In the genomic region with DNA sequence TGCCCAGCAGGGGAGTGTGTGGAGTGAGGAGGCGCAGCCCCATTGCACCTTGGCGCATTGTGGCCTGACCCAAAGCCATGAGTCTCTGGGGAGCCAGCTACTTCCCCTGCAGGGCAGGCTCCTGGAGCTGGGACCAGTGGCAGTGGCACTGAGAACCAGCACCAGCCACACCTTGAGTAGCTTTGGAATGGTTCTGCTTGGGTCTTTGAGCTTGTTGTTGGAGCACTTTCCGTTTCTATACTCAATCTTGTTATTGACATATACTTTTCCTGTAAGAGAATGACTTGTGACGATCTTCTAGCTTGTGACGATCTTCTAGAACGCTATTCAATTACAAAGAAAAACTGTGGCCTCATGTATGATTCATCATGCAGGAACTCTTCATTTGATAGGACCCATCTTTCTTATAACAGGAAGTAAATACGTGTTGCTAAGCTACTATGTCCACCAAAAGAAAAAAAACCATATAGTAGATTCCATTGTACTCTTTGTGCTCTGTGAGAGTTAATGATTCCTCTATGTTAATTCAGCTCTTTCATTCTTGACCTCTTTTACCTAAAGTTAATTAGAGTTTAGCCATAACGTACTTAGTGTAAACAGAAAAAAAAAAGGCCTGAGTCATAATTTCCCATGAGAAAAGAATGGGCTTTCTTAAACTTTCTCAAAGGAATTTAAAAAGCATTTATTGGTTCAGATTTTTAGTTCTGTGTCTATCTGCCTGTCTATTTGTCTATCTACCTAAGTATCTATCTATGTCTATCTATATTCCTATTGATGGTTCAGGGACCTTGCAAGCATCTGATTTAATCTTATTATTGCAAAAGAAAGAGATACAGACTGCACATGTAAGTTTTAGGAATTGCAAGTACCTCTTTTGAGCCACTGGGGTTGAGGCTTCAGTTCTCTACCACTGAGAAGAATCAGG, we compare ENCODE assay signal across 7 cellular contexts.
DNase-seq lines count a peak whose midpoint lies in the region; ATAC-seq and TF ChIP-seq lines count a peak whose summit lies in the region.

No MANE protein-coding gene starts in this region.

- H3K9me3 Mint-ChIP-seq in endothelial cell (ENCODE audit: unreplicated experiment): no peaks in the 10 kb centered on the region

- H3K27ac Mint-ChIP-seq in endothelial cell (ENCODE audit: unreplicated experiment): peak overlapping the region; percentile 81

- H3K27ac ChIP-seq in HEK293 (ENCODE audit: extremely low read depth, low read depth, low read length) (no peak overlapping the region; the same call in 1 of the 2 replicates), smooth muscle cell (ENCODE audit: low read depth) (peak overlapping the region; percentile 94)

- peaks cover 14% of the 10 kb centered on the region for H3K4me1 Mint-ChIP-seq in endothelial cell (ENCODE audit: unreplicated experiment)

- TF ChIP-seq CTCF in HEK293 (tag by site-specific recombination; IDR thresholded peaks at IDR 0.05): no peak
- TF ChIP-seq CTCF in endothelial cell (IDR thresholded peaks at IDR 0.05; ENCODE audit: unreplicated experiment): no peak
- TF ChIP-seq CTCF in smooth muscle cell (IDR thresholded peaks at IDR 0.05; ENCODE audit: borderline replicate concordance, insufficient read depth, poor library complexity, severe bottlenecking): no peak

- H2AFZ ChIP-seq in smooth muscle cell (ENCODE audit: low read depth): no peak overlapping the region

- POLR2A ChIA-PET in HEK293 (lab: Yijun Ruan, JAX): interaction anchor here (0.6 to 0.9 kb wide), 4 partner anchors 59 to 1130 kb away, joined by 3 read pairs; no protein-coding TSS in a partner anchor

- peak overlapping the region; percentile 76 for H3K9ac ChIP-seq in smooth muscle cell (ENCODE audit: low read depth)

- WGBS in smooth muscle cell (ENCODE audit: low lambda C conversion rate): 45% methylated on average over 8 of the region's 8 CpGs

- no peaks in the 10 kb centered on the region for H4K20me1 ChIP-seq in smooth muscle cell (ENCODE audit: low read depth)

- H3K27me3 Mint-ChIP-seq in endothelial cell (ENCODE audit: unreplicated experiment): peaks cover 3% of the 10 kb centered on the region

- H3K36me3 ChIP-seq in HEK293 (ENCODE audit: control insufficient read depth in 2 of 2, insufficient read depth in 1 of 2, low read length in 2 of 2) (no peaks in the 10 kb centered on the region), smooth muscle cell (ENCODE audit: low read depth) (no peaks in the 10 kb centered on the region)

- no peak for ATAC-seq in HG03565 (IDR thresholded peaks at IDR 0.05; ENCODE audit: unreplicated experiment)

- H3K4me3 ChIP-seq in HEK293 (ENCODE audit: low read depth, low read length) (no peak overlapping the region), smooth muscle cell (no peak overlapping the region)

- no peaks in the 10 kb centered on the region for H3K79me2 ChIP-seq in smooth muscle cell (ENCODE audit: low read depth)

- H3K9me3 ChIP-seq in HEK293 (ENCODE audit: control insufficient read depth, insufficient read depth, low read depth, low read length) (no peaks in the 10 kb centered on the region), smooth muscle cell (replicated peaks; ENCODE audit: low read depth) (no peaks in the 10 kb centered on the region)

- H3K27me3 ChIP-seq in smooth muscle cell (ENCODE audit: low read depth): no peaks in the 10 kb centered on the region

- H3K4me3 Mint-ChIP-seq in endothelial cell (ENCODE audit: unreplicated experiment): no peak overlapping the region

- H3K36me3 Mint-ChIP-seq in endothelial cell (ENCODE audit: low read depth, unreplicated experiment): peaks cover 3% of the 10 kb centered on the region

- H3K4me1 ChIP-seq in HEK293 (ENCODE audit: control insufficient read depth, insufficient read depth, low read length) (peaks cover 2% of the 10 kb centered on the region; the same call in 1 of the 2 replicates), smooth muscle cell (ENCODE audit: low read depth) (no peaks in the 10 kb centered on the region)

- peak overlapping the region; percentile 38 for H3K4me2 ChIP-seq in smooth muscle cell

- DNase-seq in RPMI7951 (ENCODE audit: low read depth): peak; percentile 93
- DNase-seq in endothelial cell (ENCODE audit: low spot score): no peak
- DNase-seq in smooth muscle cell (lab: John Stamatoyannopoulos, UW; ENCODE audit: unreplicated experiment): no peak
- no peak for DNase-seq in stimulated activated CD4-positive, alpha-beta T cell treated with anti-CD3 and anti-CD28 coated beads, Interleukin-4, amount 100 ng/mL, for 24 hours
- no peak for DNase-seq in D341Med (ENCODE audit: low spot score)

- CTCF ChIA-PET in HEK293 (lab: Yijun Ruan, JAX): interaction anchor here (0.5 to 0.9 kb wide), 3 partner anchors 36 to 282 kb away, joined by 3 read pairs; no protein-coding TSS in a partner anchor

- peaks cover 4% of the 10 kb centered on the region for H3F3A ChIP-seq in smooth muscle cell (ENCODE audit: low read depth)

TF ChIP-seq in HEK293, 187 proteins besides CTCF, POLR2A, EP300 and RAD21 (continues in another document):
- TF ChIP-seq ZFP3 (tag by site-specific recombination; IDR thresholded peaks at IDR 0.05; ENCODE audit: low read depth) (no peak), ZBTB21 (tag by site-specific recombination; IDR thresholded peaks at IDR 0.05) (peak; percentile 58; the same call in 1 of the 2 replicates), TRIM28 (IDR thresholded peaks at IDR 0.05; ENCODE audit: borderline replicate concordance, low read length) (peak; percentile 56; the same call in 1 of the 2 replicates), ZNF394 (tag by site-specific recombination; IDR thresholded peaks at IDR 0.05; ENCODE audit: borderline replicate concordance) (peak; percentile 53; the same call in 1 of the 2 replicates), ZNF629 (tag by site-specific recombination; IDR thresholded peaks at IDR 0.05) (peak; percentile 85), ZNF623 (tag by site-specific recombination; IDR thresholded peaks at IDR 0.05) (no peak), ZNF133 (tag by site-specific recombination; IDR thresholded peaks at IDR 0.05) (no peak), PRDM1 (tag by site-specific recombination; IDR thresholded peaks at IDR 0.05) (0 out of 2 replicates have a peak, but pooled peaks have one; percentile 51), ZNF335 (tag by site-specific recombination; conservative IDR thresholded peaks at IDR 0.05) (peak; percentile 45), KLF9 (tag by site-specific recombination; IDR thresholded peaks at IDR 0.05; ENCODE audit: low read depth) (no peak), SP7 (tag by site-specific recombination; IDR thresholded peaks at IDR 0.05) (peak; percentile 37; the same call in 1 of the 2 replicates), ZFHX2 (tag by site-specific recombination; conservative IDR thresholded peaks at IDR 0.05) (no peak), ZNF596 (tag by site-specific recombination; IDR thresholded peaks at IDR 0.05) (no peak)
- TF ChIP-seq, protein P1, sequence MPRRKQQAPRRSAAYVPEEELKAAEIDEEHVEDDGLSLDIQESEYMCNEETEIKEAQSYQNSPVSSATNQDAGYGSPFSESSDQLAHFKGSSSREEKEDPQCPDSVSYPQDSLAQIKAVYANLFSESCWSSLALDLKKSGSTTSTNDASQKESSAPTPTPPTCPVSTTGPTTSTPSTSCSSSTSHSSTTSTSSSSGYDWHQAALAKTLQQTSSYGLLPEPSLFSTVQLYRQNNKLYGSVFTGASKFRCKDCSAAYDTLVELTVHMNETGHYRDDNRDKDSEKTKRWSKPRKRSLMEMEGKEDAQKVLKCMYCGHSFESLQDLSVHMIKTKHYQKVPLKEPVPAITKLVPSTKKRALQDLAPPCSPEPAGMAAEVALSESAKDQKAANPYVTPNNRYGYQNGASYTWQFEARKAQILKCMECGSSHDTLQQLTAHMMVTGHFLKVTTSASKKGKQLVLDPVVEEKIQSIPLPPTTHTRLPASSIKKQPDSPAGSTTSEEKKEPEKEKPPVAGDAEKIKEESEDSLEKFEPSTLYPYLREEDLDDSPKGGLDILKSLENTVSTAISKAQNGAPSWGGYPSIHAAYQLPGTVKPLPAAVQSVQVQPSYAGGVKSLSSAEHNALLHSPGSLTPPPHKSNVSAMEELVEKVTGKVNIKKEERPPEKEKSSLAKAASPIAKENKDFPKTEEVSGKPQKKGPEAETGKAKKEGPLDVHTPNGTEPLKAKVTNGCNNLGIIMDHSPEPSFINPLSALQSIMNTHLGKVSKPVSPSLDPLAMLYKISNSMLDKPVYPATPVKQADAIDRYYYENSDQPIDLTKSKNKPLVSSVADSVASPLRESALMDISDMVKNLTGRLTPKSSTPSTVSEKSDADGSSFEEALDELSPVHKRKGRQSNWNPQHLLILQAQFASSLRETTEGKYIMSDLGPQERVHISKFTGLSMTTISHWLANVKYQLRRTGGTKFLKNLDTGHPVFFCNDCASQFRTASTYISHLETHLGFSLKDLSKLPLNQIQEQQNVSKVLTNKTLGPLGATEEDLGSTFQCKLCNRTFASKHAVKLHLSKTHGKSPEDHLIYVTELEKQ (tag by site-specific recombination; IDR thresholded peaks at IDR 0.05; ENCODE audit: borderline replicate concordance): no peak
- TF ChIP-seq, protein P2, sequence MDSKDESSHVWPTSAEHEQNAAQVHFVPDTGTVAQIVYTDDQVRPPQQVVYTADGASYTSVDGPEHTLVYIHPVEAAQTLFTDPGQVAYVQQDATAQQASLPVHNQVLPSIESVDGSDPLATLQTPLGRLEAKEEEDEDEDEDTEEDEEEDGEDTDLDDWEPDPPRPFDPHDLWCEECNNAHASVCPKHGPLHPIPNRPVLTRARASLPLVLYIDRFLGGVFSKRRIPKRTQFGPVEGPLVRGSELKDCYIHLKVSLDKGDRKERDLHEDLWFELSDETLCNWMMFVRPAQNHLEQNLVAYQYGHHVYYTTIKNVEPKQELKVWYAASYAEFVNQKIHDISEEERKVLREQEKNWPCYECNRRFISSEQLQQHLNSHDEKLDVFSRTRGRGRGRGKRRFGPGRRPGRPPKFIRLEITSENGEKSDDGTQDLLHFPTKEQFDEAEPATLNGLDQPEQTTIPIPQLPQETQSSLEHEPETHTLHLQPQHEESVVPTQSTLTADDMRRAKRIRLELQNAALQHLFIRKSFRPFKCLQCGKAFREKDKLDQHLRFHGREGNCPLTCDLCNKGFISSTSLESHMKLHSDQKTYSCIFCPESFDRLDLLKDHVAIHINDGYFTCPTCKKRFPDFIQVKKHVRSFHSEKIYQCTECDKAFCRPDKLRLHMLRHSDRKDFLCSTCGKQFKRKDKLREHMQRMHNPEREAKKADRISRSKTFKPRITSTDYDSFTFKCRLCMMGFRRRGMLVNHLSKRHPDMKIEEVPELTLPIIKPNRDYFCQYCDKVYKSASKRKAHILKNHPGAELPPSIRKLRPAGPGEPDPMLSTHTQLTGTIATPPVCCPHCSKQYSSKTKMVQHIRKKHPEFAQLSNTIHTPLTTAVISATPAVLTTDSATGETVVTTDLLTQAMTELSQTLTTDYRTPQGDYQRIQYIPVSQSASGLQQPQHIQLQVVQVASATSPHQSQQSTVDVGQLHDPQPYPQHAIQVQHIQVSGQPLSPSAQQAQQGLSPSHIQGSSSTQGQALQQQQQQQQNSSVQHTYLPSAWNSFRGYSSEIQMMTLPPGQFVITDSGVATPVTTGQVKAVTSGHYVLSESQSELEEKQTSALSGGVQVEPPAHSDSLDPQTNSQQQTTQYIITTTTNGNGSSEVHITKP (tag by site-specific recombination; IDR thresholded peaks at IDR 0.05): peak; percentile 42; the same call in 1 of the 2 replicates
